25 cellular contexts compared by ENCODE assay signal in the genomic region with DNA sequence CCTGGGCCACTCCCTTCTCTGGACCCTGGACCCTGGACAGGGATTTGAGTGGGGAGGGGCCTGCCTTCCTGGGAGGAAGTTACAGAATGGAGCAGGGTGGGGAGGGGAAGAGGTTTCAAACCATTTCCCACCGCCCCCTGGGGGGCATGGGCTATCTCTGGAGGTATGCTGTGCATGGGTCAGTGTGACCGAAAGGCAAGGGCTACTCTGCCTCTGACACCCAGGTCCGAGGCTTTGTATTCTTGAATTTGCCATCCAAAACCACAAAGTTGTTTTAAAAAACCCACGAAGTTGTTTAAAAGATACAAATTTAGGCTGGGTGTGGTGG.
"Had no signal": no experiment of that assay in that cellular context is flagged by ENCODE, and none has a peak within 500 bp of the region (broad histone marks: within the 10 kb centered on the region; RNA-seq: fewer than 3 reads in every experiment).

No MANE protein-coding gene starts in this region.

- H3K36me3 ChIP-seq: heart right ventricle, left ventricle myocardium inferior, neural progenitor cell, ovary, right atrium auricular region, stomach, thyroid gland, transverse colon, upper lobe of right lung had no signal

- H3K27me3 ChIP-seq: heart right ventricle, hepatocyte, ovary, right atrium auricular region, stomach, testis, thyroid gland, transverse colon, upper lobe of right lung had no signal

- H3K27ac ChIP-seq: heart right ventricle, hepatocyte, left ventricle myocardium inferior, neural progenitor cell, ovary, right atrium auricular region, skin epidermis, stomach, testis, thyroid gland, transverse colon, upper lobe of right lung had no signal

- H2AFZ ChIP-seq: hepatocyte, neural progenitor cell had no signal

- H3K9me3 ChIP-seq: heart right ventricle, left ventricle myocardium inferior, ovary, right atrium auricular region, stomach, testis, thyroid gland, transverse colon, upper lobe of right lung had no signal

- FAIRE-seq: urothelium cell line had no signal

- H3K4me3 ChIP-seq: heart right ventricle, hepatocyte, left ventricle myocardium inferior, lung, neural progenitor cell, ovary, right atrium auricular region, skin epidermis, stomach, testis, thyroid gland, transverse colon, upper lobe of right lung had no signal

- DNase-seq: heart right ventricle; islet precursor cell; left ventricle myocardium inferior; naive B cell; natural killer cell; nephron progenitor cell; ovary; stimulated activated CD4-positive, alpha-beta T cell treated with anti-CD3 and anti-CD28 coated beads, Interleukin-12 subunit alpha, Interleukin-12 subunit beta, amount 100 ng/mL, for 4 hours; stimulated activated CD4-positive, alpha-beta T cell treated with anti-CD3 and anti-CD28 coated beads, Interleukin-15, amount 100 ng/mL, for 24 hours; stimulated activated CD4-positive, alpha-beta T cell treated with anti-CD3 and anti-CD28 coated beads, Interleukin-2, amount 100 ng/mL, for 24 hours; stimulated activated CD4-positive, alpha-beta T cell treated with anti-CD3 and anti-CD28 coated beads, Interleukin-4, amount 100 ng/mL, for 1 hour; stimulated activated naive B cell treated with anti-CD40 and anti-IgM and Interleukin-4, amounts not matched to agents 10 μg/mL and 1 μg/mL and 100 μg/mL, for 72 hours; stimulated activated naive CD8-positive, alpha-beta T cell treated with anti-CD3 and anti-CD28 coated beads, Interleukin-15, Interleukin-2, amounts not matched to agents 100 U/mL and 50 U/mL, for 24 hours; stomach; testis; thyroid gland; transverse colon; upper lobe of right lung had no signal

- H3K4me2 ChIP-seq: hepatocyte, neural progenitor cell had no signal

- ATAC-seq: heart right ventricle; natural killer cell; sciatic nerve; stimulated activated naive B cell treated with anti-CD40 and anti-IgM and Interleukin-4, amounts not matched to agents 10 μg/mL and 1 μg/mL and 100 μg/mL, for 72 hours; stimulated activated naive CD8-positive, alpha-beta T cell treated with anti-CD3 and anti-CD28 coated beads, Interleukin-15, Interleukin-2, amounts not matched to agents 100 U/mL and 50 U/mL, for 24 hours; upper lobe of right lung had no signal

- H3K79me2 ChIP-seq: hepatocyte had no signal

- H3K9ac ChIP-seq: neural progenitor cell had no signal
